8 cellular contexts compared by ENCODE assay signal in the genomic region with DNA sequence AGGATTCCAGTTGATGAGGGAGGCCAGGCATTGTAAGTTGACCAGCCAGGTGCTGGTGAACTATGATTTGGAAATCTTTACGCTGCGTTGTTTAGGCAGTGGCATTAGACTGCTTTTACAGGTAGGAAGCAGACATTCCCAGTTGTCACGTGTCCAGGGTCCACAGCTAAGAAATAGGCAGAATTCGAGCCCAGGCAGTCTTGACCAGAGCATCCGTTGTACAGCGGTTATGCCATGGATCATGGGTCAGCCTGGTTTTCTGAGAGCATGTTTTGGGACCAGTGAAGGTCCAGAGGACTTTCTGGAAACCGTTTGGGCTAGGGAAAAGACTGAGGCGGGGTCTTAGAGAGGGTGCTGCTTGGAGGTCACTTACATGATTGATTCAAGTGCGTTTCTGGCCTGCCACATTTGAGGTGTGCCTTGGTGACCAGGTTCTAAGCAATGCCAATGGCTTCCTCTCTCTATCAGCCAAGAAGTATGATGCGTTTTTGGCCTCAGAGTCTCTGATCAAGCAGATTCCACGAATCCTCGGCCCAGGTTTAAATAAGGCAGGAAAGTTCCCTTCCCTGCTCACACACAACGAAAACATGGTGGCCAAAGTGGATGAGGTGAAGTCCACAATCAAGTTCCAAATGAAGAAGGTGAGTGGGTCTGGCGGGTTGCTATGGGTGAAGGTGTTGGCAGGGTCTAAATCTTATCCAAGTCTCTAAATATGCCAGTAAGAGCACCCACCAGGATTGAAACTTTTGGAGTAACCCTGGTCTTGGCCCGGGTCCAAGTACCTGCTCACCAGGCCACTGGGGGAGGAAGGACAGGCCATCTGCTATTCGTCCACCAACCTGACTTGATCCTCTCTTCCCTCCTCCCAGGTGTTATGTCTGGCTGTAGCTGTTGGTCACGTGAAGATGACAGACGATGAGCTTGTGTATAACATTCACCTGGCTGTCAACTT. TPM values are rescaled to one million over a fixed set of nuclear protein-coding genes. Genes with fewer than 3 reads are reported as not detected.
DNase-seq lines count a peak whose midpoint lies in the region; ATAC-seq and TF ChIP-seq lines count a peak whose summit lies in the region.

No MANE protein-coding gene starts in this region.

- H3K36me3 Mint-ChIP-seq in activated T-helper 17 cell treated with anti-CD3 and anti-CD28 coated beads, Interleukin-2, amount 50 U/mL, for 72 hours (ENCODE audit: low read depth): peaks cover 82% of the 10 kb centered on the region

- 36% methylated on average over 16 of the region's 18 CpGs for WGBS in suprapubic skin

- H3K27ac ChIP-seq in HEK293 (ENCODE audit: extremely low read depth, low read depth, low read length) (peak overlapping the region; percentile 100), suprapubic skin (peak overlapping the region; percentile 95)

- H3K4me1 Mint-ChIP-seq in activated T-helper 17 cell treated with anti-CD3 and anti-CD28 coated beads, Interleukin-2, amount 50 U/mL, for 72 hours: peaks cover 17% of the 10 kb centered on the region

- H3K27ac Mint-ChIP-seq in activated T-helper 17 cell treated with anti-CD3 and anti-CD28 coated beads, Interleukin-2, amount 50 U/mL, for 72 hours: peak overlapping the region; percentile 98

- no peak for TF ChIP-seq POLR2A in suprapubic skin (IDR thresholded peaks at IDR 0.05)

- H3K4me1 ChIP-seq in HEK293 (ENCODE audit: control insufficient read depth, insufficient read depth, low read length): 0 out of 2 replicates have a peak, but pooled peaks cover 5% of the 10 kb centered on the region
- H3K4me1 ChIP-seq in suprapubic skin: peaks cover 49% of the 10 kb centered on the region

- CTCF ChIA-PET in AG04449 (lab: Yijun Ruan, JAX) (interaction anchor here (1.5 to 5.6 kb wide), 4 partner anchors 12 to 127 kb away, joined by 3 to 68 read pairs (median 6); a partner anchor contains a TSS), HEK293 (lab: Yijun Ruan, JAX) (interaction anchor here (0.6 to 1.8 kb wide), 6 partner anchors 10 to 427 kb away, joined by 3 to 8 read pairs (median 3); a partner anchor contains a TSS)

- peaks cover 13 to 85% of the 10 kb centered on the region in 2 experiments; a peak in 2 of 3 replicates for H3K36me3 ChIP-seq in HEK293 (ENCODE audit: control insufficient read depth in 2 of 2, insufficient read depth in 1 of 2, low read length in 2 of 2)
- peaks cover 52% of the 10 kb centered on the region for H3K36me3 ChIP-seq in suprapubic skin

- ATAC-seq in activated T-helper 17 cell treated with anti-CD3 and anti-CD28 coated beads, Interleukin-2, amount 50 U/mL, for 72 hours (replicated peaks): no peak
- ATAC-seq in GM21360 (IDR thresholded peaks at IDR 0.05; ENCODE audit: unreplicated experiment): no peak

- POLR2A ChIA-PET in AG04449 (lab: Yijun Ruan, JAX): interaction anchor here (0.7 to 2.8 kb wide), 8 partner anchors 8 to 116 kb away, joined by 3 to 22 read pairs (median 12); a partner anchor contains a TSS
- POLR2A ChIA-PET in HEK293 (lab: Yijun Ruan, JAX): interaction anchor here (0.9 to 9.5 kb wide), 7 partner anchors 12 to 217 kb away, joined by 3 to 198 read pairs (median 24); a partner anchor contains a TSS

- H3K4me3 ChIP-seq in AG04449 (ENCODE audit: low read depth, low read length): peak overlapping the region; percentile 94
- peak overlapping the region; percentile 80 for H3K4me3 ChIP-seq in HEK293 (ENCODE audit: low read depth, low read length)
- peak overlapping the region; percentile 100 for H3K4me3 ChIP-seq in iPS-18c (ENCODE audit: insufficient read depth, low read depth, low read length)
- peak overlapping the region; percentile 87 for H3K4me3 ChIP-seq in suprapubic skin

- TF ChIP-seq CTCF in AG04449 (IDR thresholded peaks at IDR 0.05; ENCODE audit: insufficient read depth, low read length, missing control alignments): no peak
- TF ChIP-seq CTCF in HEK293 (tag by site-specific recombination; IDR thresholded peaks at IDR 0.05): no peak
- no peak for TF ChIP-seq CTCF in suprapubic skin (IDR thresholded peaks at IDR 0.05)

- no peak for TF ChIP-seq EP300 in suprapubic skin (IDR thresholded peaks at IDR 0.05)

- H3K27me3 ChIP-seq in suprapubic skin: no peaks in the 10 kb centered on the region

- H3K27me3 Mint-ChIP-seq in activated T-helper 17 cell treated with anti-CD3 and anti-CD28 coated beads, Interleukin-2, amount 50 U/mL, for 72 hours: no peaks in the 10 kb centered on the region

- H3K9me3 Mint-ChIP-seq in activated T-helper 17 cell treated with anti-CD3 and anti-CD28 coated beads, Interleukin-2, amount 50 U/mL, for 72 hours: no peaks in the 10 kb centered on the region

- peak overlapping the region; percentile 99 for H3K4me3 Mint-ChIP-seq in activated T-helper 17 cell treated with anti-CD3 and anti-CD28 coated beads, Interleukin-2, amount 50 U/mL, for 72 hours

- H3K9me3 ChIP-seq in HEK293 (ENCODE audit: control insufficient read depth, insufficient read depth, low read depth, low read length): no peaks in the 10 kb centered on the region
- no peaks in the 10 kb centered on the region for H3K9me3 ChIP-seq in iPS-18c (ENCODE audit: control insufficient read depth, insufficient read depth, low read length)
- no peaks in the 10 kb centered on the region for H3K9me3 ChIP-seq in suprapubic skin

- DNase-seq in AG04449 (ENCODE audit: low read depth, low spot score) (no peak), suprapubic skin (ENCODE audit: low spot score in 2 of 2) (peak in 1 of 2 donors; percentile 65), HuH-7 (ENCODE audit: low spot score) (no peak), pons (ENCODE audit: low spot score) (no peak)

TF ChIP-seq in HEK293, 187 proteins besides CTCF, POLR2A, EP300 and RAD21 (continues in another document):
- TF ChIP-seq ZNF366 (tag by site-specific recombination; conservative IDR thresholded peaks at IDR 0.05): peak; percentile 43
- peak; percentile 27; the same call in 1 of the 2 replicates for TF ChIP-seq ZNF184 (tag by site-specific recombination; IDR thresholded peaks at IDR 0.05)
- TF ChIP-seq KLF8 (tag by site-specific recombination; IDR thresholded peaks at IDR 0.05): peak; percentile 37; the same call in 1 of the 2 replicates
- TF ChIP-seq ZNF335 (tag by site-specific recombination; conservative IDR thresholded peaks at IDR 0.05): peak; percentile 86
- 0 out of 2 replicates have a peak, but pooled peaks have one; percentile 14 for TF ChIP-seq ZNF837 (tag by site-specific recombination; IDR thresholded peaks at IDR 0.05)
- 0 out of 2 replicates have a peak, but pooled peaks have one; percentile 8 for TF ChIP-seq SP3 (tag by site-specific recombination; IDR thresholded peaks at IDR 0.05)
- 0 out of 2 replicates have a peak, but pooled peaks have one; percentile 8 for TF ChIP-seq ZXDB (tag by site-specific recombination; IDR thresholded peaks at IDR 0.05)
- TF ChIP-seq, protein P1, sequence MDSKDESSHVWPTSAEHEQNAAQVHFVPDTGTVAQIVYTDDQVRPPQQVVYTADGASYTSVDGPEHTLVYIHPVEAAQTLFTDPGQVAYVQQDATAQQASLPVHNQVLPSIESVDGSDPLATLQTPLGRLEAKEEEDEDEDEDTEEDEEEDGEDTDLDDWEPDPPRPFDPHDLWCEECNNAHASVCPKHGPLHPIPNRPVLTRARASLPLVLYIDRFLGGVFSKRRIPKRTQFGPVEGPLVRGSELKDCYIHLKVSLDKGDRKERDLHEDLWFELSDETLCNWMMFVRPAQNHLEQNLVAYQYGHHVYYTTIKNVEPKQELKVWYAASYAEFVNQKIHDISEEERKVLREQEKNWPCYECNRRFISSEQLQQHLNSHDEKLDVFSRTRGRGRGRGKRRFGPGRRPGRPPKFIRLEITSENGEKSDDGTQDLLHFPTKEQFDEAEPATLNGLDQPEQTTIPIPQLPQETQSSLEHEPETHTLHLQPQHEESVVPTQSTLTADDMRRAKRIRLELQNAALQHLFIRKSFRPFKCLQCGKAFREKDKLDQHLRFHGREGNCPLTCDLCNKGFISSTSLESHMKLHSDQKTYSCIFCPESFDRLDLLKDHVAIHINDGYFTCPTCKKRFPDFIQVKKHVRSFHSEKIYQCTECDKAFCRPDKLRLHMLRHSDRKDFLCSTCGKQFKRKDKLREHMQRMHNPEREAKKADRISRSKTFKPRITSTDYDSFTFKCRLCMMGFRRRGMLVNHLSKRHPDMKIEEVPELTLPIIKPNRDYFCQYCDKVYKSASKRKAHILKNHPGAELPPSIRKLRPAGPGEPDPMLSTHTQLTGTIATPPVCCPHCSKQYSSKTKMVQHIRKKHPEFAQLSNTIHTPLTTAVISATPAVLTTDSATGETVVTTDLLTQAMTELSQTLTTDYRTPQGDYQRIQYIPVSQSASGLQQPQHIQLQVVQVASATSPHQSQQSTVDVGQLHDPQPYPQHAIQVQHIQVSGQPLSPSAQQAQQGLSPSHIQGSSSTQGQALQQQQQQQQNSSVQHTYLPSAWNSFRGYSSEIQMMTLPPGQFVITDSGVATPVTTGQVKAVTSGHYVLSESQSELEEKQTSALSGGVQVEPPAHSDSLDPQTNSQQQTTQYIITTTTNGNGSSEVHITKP (tag by site-specific recombination; IDR thresholded peaks at IDR 0.05): peak; percentile 66

RNA-seq across cellular contexts. Expression of a gene that starts 1.8 kb away (rescaled TPM):
- 1,000 to 10,000 TPM; 1,667 to 1,900 TPM for total RNA-seq in activated T-helper 17 cell treated with anti-CD3 and anti-CD28 coated beads, Interleukin-2, amount 50 U/mL, for 72 hours
- 1,000 to 10,000 TPM; 1,092 to 2,148 (median 1,858) TPM for total RNA-seq in suprapubic skin

RNA-seq across cellular contexts. Expression of a gene that starts 17.8 kb away (rescaled TPM):
- 10 to 100 TPM in 1 of 2 donors, 1 to 10 TPM in 1; 8.4 to 18.2 TPM for total RNA-seq in activated T-helper 17 cell treated with anti-CD3 and anti-CD28 coated beads, Interleukin-2, amount 50 U/mL, for 72 hours
- total RNA-seq in suprapubic skin: 10 to 100 TPM; 20.6 to 25.6 (median 21.6) TPM

RNA-seq across cellular contexts. Expression of a gene that starts 26.9 kb away (rescaled TPM):
- total RNA-seq in activated T-helper 17 cell treated with anti-CD3 and anti-CD28 coated beads, Interleukin-2, amount 50 U/mL, for 72 hours: 1 to 10 TPM in 1 of 2 donors, under 1 TPM in 1; 0.80 to 1.8 TPM
- 10 to 100 TPM; 39.0 to 55.4 (median 51.5) TPM for total RNA-seq in suprapubic skin

RNA-seq across cellular contexts. Expression of a gene that starts 42.7 kb away (rescaled TPM):
- total RNA-seq in activated T-helper 17 cell treated with anti-CD3 and anti-CD28 coated beads, Interleukin-2, amount 50 U/mL, for 72 hours: not detected
- total RNA-seq in suprapubic skin: under 1 TPM in 2 of 4 donors, not detected in 2; 0.72 to 0.83 TPM

Comparison
In these comparisons a context has a peak if more than half of its experiments do, and no peak if none do; other contexts are left out.
1. RNA of a gene that starts 26.9 kb away (total RNA-seq): 39.0 to 55.4 TPM in suprapubic skin; 0.80 to 1.8 TPM in activated T-helper 17 cell treated with anti-CD3 and anti-CD28 coated beads, Interleukin-2, amount 50 U/mL, for 72 hours; every median in the first group is over 10 times any median in the second.
2. Peak in every context shown above with its lines, with median percentiles within 50 percentile points of each other: H3K4me3 ChIP-seq.